17 cellular contexts compared by ENCODE assay signal in genomic region chr7:155194531-155195140, GRCh38.
DNase-seq lines count a peak whose midpoint lies in the region; ATAC-seq and TF ChIP-seq lines count a peak whose summit lies in the region.
"Had no signal": no experiment of that assay in that cellular context is flagged by ENCODE, and none has a peak within 500 bp of the region (broad histone marks: within the 10 kb centered on the region; RNA-seq: fewer than 3 reads in every experiment).

No MANE protein-coding gene starts in this region.

- H3K4me3 ChIP-seq in GM23338 (no peak overlapping the region), osteoblast (ENCODE audit: insufficient read depth, low read length) (no peak overlapping the region)
- H3K4me3 ChIP-seq: GM23248 had no signal

- intact Hi-C loops in activated CD4-positive, alpha-beta T cell treated with anti-CD3 and anti-CD28 coated beads, Interleukin-2, amount 10 ng/mL, durations not matched to agents 24 days and 14 days (cut with micrococcal nuclease), result no loop called here

- H4K20me1 ChIP-seq in GM23338 (replicated peaks; ENCODE audit: insufficient read depth), result no peaks in the 10 kb centered on the region
- no peaks in the 10 kb centered on the region for H4K20me1 ChIP-seq in osteoblast (ENCODE audit: insufficient read depth, low read length)

- H3K27ac Mint-ChIP-seq in activated CD4-positive, alpha-beta T cell treated with anti-CD3 and anti-CD28 coated beads, Interleukin-2, amount 10 ng/mL, durations not matched to agents 24 days and 14 days, result no peak overlapping the region
- no peak overlapping the region for H3K27ac Mint-ChIP-seq in GM23338
- H3K27ac Mint-ChIP-seq: CD8-positive, alpha-beta T cell had no signal

- peaks cover 6% of the 10 kb centered on the region for H3K9me3 Mint-ChIP-seq in activated CD4-positive, alpha-beta T cell treated with anti-CD3 and anti-CD28 coated beads, Interleukin-2, amount 10 ng/mL, durations not matched to agents 24 days and 14 days
- H3K9me3 Mint-ChIP-seq in GM23338, result peaks cover 18% of the 10 kb centered on the region

- peaks cover 5% of the 10 kb centered on the region for H3K27me3 Mint-ChIP-seq in activated CD4-positive, alpha-beta T cell treated with anti-CD3 and anti-CD28 coated beads, Interleukin-2, amount 10 ng/mL, durations not matched to agents 24 days and 14 days
- peaks cover under 1% of the 10 kb centered on the region for H3K27me3 Mint-ChIP-seq in GM23338 (ENCODE audit: insufficient read depth, low read depth, poor library complexity)

- H3K9me2 ChIP-seq in GM23338 (ENCODE audit: insufficient read depth), result no peaks in the 10 kb centered on the region

- H3K27me3 ChIP-seq in GM23338 (ENCODE audit: insufficient read depth) (no peaks in the 10 kb centered on the region), osteoblast (ENCODE audit: insufficient read depth, low read length) (no peaks in the 10 kb centered on the region)

- H3K36me3 ChIP-seq in GM23338 (ENCODE audit: insufficient read depth) (no peaks in the 10 kb centered on the region; the same call in 1 of the 2 replicates), osteoblast (ENCODE audit: insufficient read depth, low read length) (no peaks in the 10 kb centered on the region)

- H3K79me2 ChIP-seq in GM23338 (replicated peaks; ENCODE audit: insufficient read depth) (no peaks in the 10 kb centered on the region), osteoblast (ENCODE audit: insufficient read depth, low read length) (no peaks in the 10 kb centered on the region)

- H3K27ac ChIP-seq in GM23338 (ENCODE audit: low read depth) (no peak overlapping the region), osteoblast (ENCODE audit: low read depth, low read length) (no peak overlapping the region)
- H3K27ac ChIP-seq: 22Rv1, GM23248 had no signal

- DNase-seq in activated CD4-positive, alpha-beta T cell treated with anti-CD3 and anti-CD28 coated beads, Interleukin-2, amount 10 ng/mL, durations not matched to agents 24 days and 14 days, result peak; percentile 45
- no peak for DNase-seq in activated CD4-positive, alpha-beta T cell treated with anti-CD3 and anti-CD28 coated beads, Interleukin-2, amount 50 U/mL, for 4 hours
- DNase-seq in GM23338 (ENCODE audit: low spot score) (no peak), islet precursor cell (peak; percentile 35), osteoblast (ENCODE audit: insufficient read length, low spot score, missing footprints) (no peak), dedifferentiated amniotic fluid mesenchymal stem cell (ENCODE audit: extremely low spot score) (no peak)
- no peak for DNase-seq in stimulated activated CD4-positive, alpha-beta T cell treated with anti-CD3 and anti-CD28 coated beads, Interleukin-4, amount 100 ng/mL, for 1 hour
- DNase-seq: CD8-positive, alpha-beta T cell; COR-L47; DMS153; DMS79 treated with DMSO at 0.1 percent for 48 hours; EL; H7 had no signal

- H3K4me2 ChIP-seq in GM23338, result no peak overlapping the region
- H3K4me2 ChIP-seq in osteoblast (ENCODE audit: insufficient read depth, low read length), result no peak overlapping the region

- H3K4me1 ChIP-seq in GM23338 (ENCODE audit: insufficient read depth) (no peaks in the 10 kb centered on the region), osteoblast (ENCODE audit: insufficient read depth, low read length) (peaks cover 12% of the 10 kb centered on the region)

- no peaks in the 10 kb centered on the region for H3K9me3 ChIP-seq in osteoblast (ENCODE audit: low read depth, low read length)

- H3K4me1 Mint-ChIP-seq in activated CD4-positive, alpha-beta T cell treated with anti-CD3 and anti-CD28 coated beads, Interleukin-2, amount 10 ng/mL, durations not matched to agents 24 days and 14 days, result peaks cover 31% of the 10 kb centered on the region
- peaks cover 5% of the 10 kb centered on the region; the same call in 2 of the 3 replicates for H3K4me1 Mint-ChIP-seq in GM23338

- peaks cover 5% of the 10 kb centered on the region for H3K36me3 Mint-ChIP-seq in activated CD4-positive, alpha-beta T cell treated with anti-CD3 and anti-CD28 coated beads, Interleukin-2, amount 10 ng/mL, durations not matched to agents 24 days and 14 days (ENCODE audit: low read depth)
- H3K36me3 Mint-ChIP-seq in GM23338 (ENCODE audit: low read depth), result peaks cover 6% of the 10 kb centered on the region; the same call in 1 of the 3 replicates
- H3K36me3 Mint-ChIP-seq: CD14-positive monocyte; CD8-positive, alpha-beta T cell had no signal

- TF ChIP-seq CTCF in GM23338 (conservative IDR thresholded peaks at IDR 0.05; ENCODE audit: low read depth in 2 of 2) (no peak), osteoblast (IDR thresholded peaks at IDR 0.05; ENCODE audit: extremely low read depth, low read depth, low read length) (no peak)

- no peak overlapping the region for H3K4me3 Mint-ChIP-seq in activated CD4-positive, alpha-beta T cell treated with anti-CD3 and anti-CD28 coated beads, Interleukin-2, amount 10 ng/mL, durations not matched to agents 24 days and 14 days
- no peak overlapping the region for H3K4me3 Mint-ChIP-seq in GM23338
- H3K4me3 Mint-ChIP-seq: CD14-positive monocyte; CD8-positive, alpha-beta T cell had no signal

- H2AFZ ChIP-seq in GM23338 (peak overlapping the region; percentile 7; the same call in 1 of the 2 replicates), osteoblast (ENCODE audit: low read length) (peak overlapping the region; percentile 5)
- H2AFZ ChIP-seq: GM23248 had no signal

- ATAC-seq in GM23338 (no peak), HG02571 (IDR thresholded peaks at IDR 0.05; ENCODE audit: unreplicated experiment) (no peak)
- ATAC-seq: CD8-positive, alpha-beta T cell had no signal

- H3F3A ChIP-seq in GM23338 (replicated peaks; ENCODE audit: low read depth), result no peaks in the 10 kb centered on the region

TF ChIP-seq in GM23338, 12 proteins besides CTCF, POLR2A, EP300 and RAD21:
- TF ChIP-seq ZNF114 (CRISPR knock-in tag; IDR thresholded peaks at IDR 0.05) (no peak), JUNB (IDR thresholded peaks at IDR 0.05; ENCODE audit: unreplicated experiment) (no peak), EZH2phosphoT487 (IDR thresholded peaks at IDR 0.05; ENCODE audit: unreplicated experiment) (no peak), CREB1 (CRISPR knock-in tag; IDR thresholded peaks at IDR 0.05; ENCODE audit: low read depth) (no peak), ZNF331 (CRISPR knock-in tag; IDR thresholded peaks at IDR 0.05; ENCODE audit: low read depth) (no peak), NANOG (IDR thresholded peaks at IDR 0.05; ENCODE audit: borderline replicate concordance) (no peak), EZH2 (IDR thresholded peaks at IDR 0.05; ENCODE audit: low read depth, unreplicated experiment) (no peak), POLR2AphosphoS5 (IDR thresholded peaks at IDR 0.05; ENCODE audit: low read depth) (no peak), STAT1 (IDR thresholded peaks at IDR 0.05; ENCODE audit: unreplicated experiment) (no peak)
- TF ChIP-seq, protein P1, sequence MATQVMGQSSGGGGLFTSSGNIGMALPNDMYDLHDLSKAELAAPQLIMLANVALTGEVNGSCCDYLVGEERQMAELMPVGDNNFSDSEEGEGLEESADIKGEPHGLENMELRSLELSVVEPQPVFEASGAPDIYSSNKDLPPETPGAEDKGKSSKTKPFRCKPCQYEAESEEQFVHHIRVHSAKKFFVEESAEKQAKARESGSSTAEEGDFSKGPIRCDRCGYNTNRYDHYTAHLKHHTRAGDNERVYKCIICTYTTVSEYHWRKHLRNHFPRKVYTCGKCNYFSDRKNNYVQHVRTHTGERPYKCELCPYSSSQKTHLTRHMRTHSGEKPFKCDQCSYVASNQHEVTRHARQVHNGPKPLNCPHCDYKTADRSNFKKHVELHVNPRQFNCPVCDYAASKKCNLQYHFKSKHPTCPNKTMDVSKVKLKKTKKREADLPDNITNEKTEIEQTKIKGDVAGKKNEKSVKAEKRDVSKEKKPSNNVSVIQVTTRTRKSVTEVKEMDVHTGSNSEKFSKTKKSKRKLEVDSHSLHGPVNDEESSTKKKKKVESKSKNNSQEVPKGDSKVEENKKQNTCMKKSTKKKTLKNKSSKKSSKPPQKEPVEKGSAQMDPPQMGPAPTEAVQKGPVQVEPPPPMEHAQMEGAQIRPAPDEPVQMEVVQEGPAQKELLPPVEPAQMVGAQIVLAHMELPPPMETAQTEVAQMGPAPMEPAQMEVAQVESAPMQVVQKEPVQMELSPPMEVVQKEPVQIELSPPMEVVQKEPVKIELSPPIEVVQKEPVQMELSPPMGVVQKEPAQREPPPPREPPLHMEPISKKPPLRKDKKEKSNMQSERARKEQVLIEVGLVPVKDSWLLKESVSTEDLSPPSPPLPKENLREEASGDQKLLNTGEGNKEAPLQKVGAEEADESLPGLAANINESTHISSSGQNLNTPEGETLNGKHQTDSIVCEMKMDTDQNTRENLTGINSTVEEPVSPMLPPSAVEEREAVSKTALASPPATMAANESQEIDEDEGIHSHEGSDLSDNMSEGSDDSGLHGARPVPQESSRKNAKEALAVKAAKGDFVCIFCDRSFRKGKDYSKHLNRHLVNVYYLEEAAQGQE (IDR thresholded peaks at IDR 0.05; ENCODE audit: unreplicated experiment), result no peak
- TF ChIP-seq, protein P2, sequence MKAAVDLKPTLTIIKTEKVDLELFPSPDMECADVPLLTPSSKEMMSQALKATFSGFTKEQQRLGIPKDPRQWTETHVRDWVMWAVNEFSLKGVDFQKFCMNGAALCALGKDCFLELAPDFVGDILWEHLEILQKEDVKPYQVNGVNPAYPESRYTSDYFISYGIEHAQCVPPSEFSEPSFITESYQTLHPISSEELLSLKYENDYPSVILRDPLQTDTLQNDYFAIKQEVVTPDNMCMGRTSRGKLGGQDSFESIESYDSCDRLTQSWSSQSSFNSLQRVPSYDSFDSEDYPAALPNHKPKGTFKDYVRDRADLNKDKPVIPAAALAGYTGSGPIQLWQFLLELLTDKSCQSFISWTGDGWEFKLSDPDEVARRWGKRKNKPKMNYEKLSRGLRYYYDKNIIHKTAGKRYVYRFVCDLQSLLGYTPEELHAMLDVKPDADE (IDR thresholded peaks at IDR 0.05), result no peak

Comparison
In these comparisons a context has a peak if more than half of its experiments do, and no peak if none do; other contexts are left out.
1. DNase-seq: peak in activated CD4-positive, alpha-beta T cell treated with anti-CD3 and anti-CD28 coated beads, Interleukin-2, amount 10 ng/mL, durations not matched to agents 24 days and 14 days (single experiment) and islet precursor cell (single experiment); none in activated CD4-positive, alpha-beta T cell treated with anti-CD3 and anti-CD28 coated beads, Interleukin-2, amount 50 U/mL, for 4 hours (0 of 2), GM23338 (single experiment), osteoblast (single experiment), dedifferentiated amniotic fluid mesenchymal stem cell (single experiment) and stimulated activated CD4-positive, alpha-beta T cell treated with anti-CD3 and anti-CD28 coated beads, Interleukin-4, amount 100 ng/mL, for 1 hour (single experiment).